21 cellular contexts compared by ENCODE assay signal in the genomic region with DNA sequence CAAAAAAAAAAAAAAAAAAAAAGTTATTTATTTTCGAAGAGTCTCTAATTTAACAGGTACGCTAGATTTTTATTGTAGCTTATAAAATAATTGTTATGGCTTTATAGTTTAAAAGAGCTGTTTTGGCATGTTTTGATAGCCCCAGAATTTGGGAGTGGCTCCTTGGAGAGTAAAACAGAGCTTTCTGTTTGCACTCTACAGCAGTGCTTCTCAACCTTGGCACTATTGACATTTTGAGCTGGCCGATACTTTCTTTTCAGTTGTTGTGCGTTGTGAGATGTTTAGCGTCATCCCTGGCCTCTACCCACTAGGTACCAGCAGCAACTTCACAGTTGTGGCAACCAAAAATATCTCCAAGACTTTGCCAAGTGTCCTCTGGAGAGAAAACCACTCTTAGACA. TPM values are rescaled to one million over a fixed set of nuclear protein-coding genes. Genes with fewer than 3 reads are reported as not detected.
"Had no signal": no experiment of that assay in that cellular context is flagged by ENCODE, and none has a peak within 500 bp of the region (broad histone marks: within the 10 kb centered on the region; RNA-seq: fewer than 3 reads in every experiment).

No MANE protein-coding gene starts in this region.

- H3K27ac ChIP-seq: RWPE1 had no signal

- ATAC-seq: Panc1, PC-3 had no signal

- H3K9me3 ChIP-seq: SK-N-SH had no signal

- DNase-seq: KBM-7, MV-4-11, NCI-H1048, NCI-H1105, NCI-H1417, NCI-H1436 treated with DMSO at 0.1 percent for 48 hours, NCI-H1694 treated with DMSO at 0.1 percent for 48 hours, NCI-H1930, NCI-H2081, NCI-H2107, NCI-H2227 treated with DMSO at 0.1 percent for 48 hours, NCI-H510A, NCI-H524 treated with DMSO at 0.1 percent for 48 hours, NCI-H69, NCI-H774, PC-3, SHP77, SK-N-SH had no signal

- H3K9ac ChIP-seq: SK-N-SH had no signal

RNA-seq across cellular contexts. Expression of a gene that starts 30.6 kb away (rescaled TPM):
- total RNA-seq: MCF 10A had no signal
